14 cellular contexts compared by ENCODE assay signal in the genomic region with DNA sequence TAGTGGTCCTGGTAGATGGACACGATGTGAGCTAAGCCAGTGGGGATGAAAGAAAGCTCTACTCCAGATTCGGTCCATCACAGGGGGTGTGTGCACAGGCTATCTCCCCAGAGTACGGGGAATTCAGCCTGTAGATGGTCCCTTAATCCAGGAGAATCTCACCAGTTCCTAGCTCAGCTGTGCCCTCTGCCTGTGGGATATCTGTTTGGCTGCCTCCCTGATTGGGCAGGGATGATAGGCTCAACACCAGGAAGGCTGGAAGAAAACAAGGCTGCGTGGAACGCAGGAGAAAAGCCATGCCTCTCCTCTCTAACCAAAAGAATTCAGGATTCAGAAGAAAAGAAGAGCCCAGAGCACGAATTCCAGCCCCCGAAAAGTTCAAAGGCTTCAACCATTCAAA. TPM values are rescaled to one million over a fixed set of nuclear protein-coding genes. Genes with fewer than 3 reads are reported as not detected.
DNase-seq lines count a peak whose midpoint lies in the region; ATAC-seq and TF ChIP-seq lines count a peak whose summit lies in the region.
"Had no signal": no experiment of that assay in that cellular context is flagged by ENCODE, and none has a peak within 500 bp of the region (broad histone marks: within the 10 kb centered on the region; RNA-seq: fewer than 3 reads in every experiment).

No MANE protein-coding gene starts in this region.

- no peaks in the 10 kb centered on the region for H4K20me1 ChIP-seq in osteoblast (ENCODE audit: insufficient read depth, low read length)

- ATAC-seq in HG02678 (IDR thresholded peaks at IDR 0.05; ENCODE audit: unreplicated experiment) (no peak), HG03571 (IDR thresholded peaks at IDR 0.05; ENCODE audit: unreplicated experiment) (no peak), HG03135 (IDR thresholded peaks at IDR 0.05; ENCODE audit: unreplicated experiment) (no peak)
- ATAC-seq: activated naive CD4-positive, alpha-beta T cell treated with anti-CD3 and anti-CD28 coated beads, Interleukin-2, amount 50 U/mL, for 72 hours had no signal

- H3K9me3 ChIP-seq in SJCRH30 (replicated peaks): no peaks in the 10 kb centered on the region
- H3K9me3 ChIP-seq in osteoblast (ENCODE audit: low read depth, low read length): no peaks in the 10 kb centered on the region
- H3K9me3 ChIP-seq: SJSA1 had no signal

- H3K4me1 ChIP-seq in SJCRH30 (no peaks in the 10 kb centered on the region), osteoblast (ENCODE audit: insufficient read depth, low read length) (peaks cover 6% of the 10 kb centered on the region)
- H3K4me1 ChIP-seq: SJSA1 had no signal

- H3K4me3 ChIP-seq in SJCRH30 (no peak overlapping the region), osteoblast (ENCODE audit: insufficient read depth, low read length) (no peak overlapping the region)
- H3K4me3 ChIP-seq: lung, SJSA1, skin epidermis had no signal

- no peak overlapping the region for H3K4me2 ChIP-seq in osteoblast (ENCODE audit: insufficient read depth, low read length)

- no peaks in the 10 kb centered on the region for H3K27me3 ChIP-seq in SJCRH30
- H3K27me3 ChIP-seq in osteoblast (ENCODE audit: insufficient read depth, low read length): no peaks in the 10 kb centered on the region
- H3K27me3 ChIP-seq: SJSA1 had no signal

- H2AFZ ChIP-seq in osteoblast (ENCODE audit: low read length): no peak overlapping the region

- H3K27ac ChIP-seq in SJCRH30 (no peak overlapping the region), osteoblast (ENCODE audit: low read depth, low read length) (no peak overlapping the region)
- H3K27ac ChIP-seq: SJSA1 had no signal

- TF ChIP-seq CTCF in osteoblast (IDR thresholded peaks at IDR 0.05; ENCODE audit: extremely low read depth, low read depth, low read length): peak; percentile 29

- no peaks in the 10 kb centered on the region for H3K36me3 ChIP-seq in SJCRH30
- no peaks in the 10 kb centered on the region for H3K36me3 ChIP-seq in osteoblast (ENCODE audit: insufficient read depth, low read length)
- H3K36me3 ChIP-seq: SJSA1 had no signal

- no peaks in the 10 kb centered on the region for H3K79me2 ChIP-seq in osteoblast (ENCODE audit: insufficient read depth, low read length)

- DNase-seq in D341Med (ENCODE audit: low spot score) (peak; percentile 37), SJCRH30 (peak; percentile 9 to 39), foreskin melanocyte (peak; percentile 3), osteoblast (ENCODE audit: insufficient read length, low spot score, missing footprints) (peak; percentile 27), kidney glomerular epithelial cell (lab: John Stamatoyannopoulos, UW) (no peak)
- DNase-seq: activated CD4-positive, alpha-beta memory T cell treated with anti-CD3 and anti-CD28 coated beads for 36 hours; NCI-H2029 treated with DMSO at 0.1 percent for 48 hours had no signal

RNA-seq across cellular contexts. Expression of gene VLDLR, which starts 40.9 kb away (rescaled TPM):
- total RNA-seq in SJCRH30 (2014; rRNA removed; shearing (Covaris generic)): 4.5 and 4.8 TPM in 2 replicates
- 5.3 and 10.1 TPM in 2 replicates for total RNA-seq in osteoblast

RNA-seq across cellular contexts. Expression of gene KCNV2, which starts 54.8 kb away (rescaled TPM):
- total RNA-seq in SJCRH30 (2014; rRNA removed; shearing (Covaris generic)): not detected in 2 replicates
- not detected in 2 replicates for total RNA-seq in osteoblast
- total RNA-seq: activated CD4-positive, alpha-beta memory T cell treated with anti-CD3 and anti-CD28 coated beads for 36 hours; activated naive CD4-positive, alpha-beta T cell treated with anti-CD3 and anti-CD28 coated beads, Interleukin-2, amount 50 U/mL, for 72 hours; lung; SJSA1 had no signal
